ENCODE assay signal across 1 cellular context in genomic region chrX:71638409-71638808, GRCh38.
TF ChIP-seq lines count a peak whose summit lies in the region.

No MANE protein-coding gene starts in this region.

TF ChIP-seq in HepG2, 621 proteins besides CTCF, POLR2A, EP300 and RAD21:
- TF ChIP-seq GLI4 (CRISPR knock-in tag; IDR thresholded peaks at IDR 0.05; ENCODE audit: borderline replicate concordance) (no peak), ZNF556 (CRISPR knock-in tag; IDR thresholded peaks at IDR 0.05; ENCODE audit: borderline replicate concordance) (no peak), ZNF740 (CRISPR knock-in tag; IDR thresholded peaks at IDR 0.05) (no peak), ZNF567 (CRISPR knock-in tag; IDR thresholded peaks at IDR 0.05; ENCODE audit: borderline replicate concordance) (no peak), ZNF367 (CRISPR knock-in tag; IDR thresholded peaks at IDR 0.05; ENCODE audit: borderline replicate concordance) (no peak), SP1 (IDR thresholded peaks at IDR 0.05) (no peak), SP1 (CRISPR knock-in tag; IDR thresholded peaks at IDR 0.05) (no peak), CHD2 (IDR thresholded peaks at IDR 0.05; ENCODE audit: low read depth, low read length) (no peak), FOSL1 (CRISPR knock-in tag; IDR thresholded peaks at IDR 0.05; ENCODE audit: borderline replicate concordance) (no peak), RFX5 (IDR thresholded peaks at IDR 0.05; ENCODE audit: low read depth, low read length) (no peak), ZNF607 (CRISPR knock-in tag; IDR thresholded peaks at IDR 0.05; ENCODE audit: borderline replicate concordance) (no peak), YEATS2 (CRISPR knock-in tag; IDR thresholded peaks at IDR 0.05; ENCODE audit: borderline replicate concordance) (no peak), FOXJ3 (CRISPR knock-in tag; IDR thresholded peaks at IDR 0.05; ENCODE audit: borderline replicate concordance) (no peak), REXO4 (CRISPR knock-in tag; IDR thresholded peaks at IDR 0.05; ENCODE audit: borderline replicate concordance) (no peak), ZNF576 (CRISPR knock-in tag; IDR thresholded peaks at IDR 0.05) (no peak)
